36 cellular contexts compared by ENCODE assay signal in genomic region chr20:13232999-13233398, GRCh38. TPM values are rescaled to one million over a fixed set of nuclear protein-coding genes. Genes with fewer than 3 reads are reported as not detected.
"Had no signal": no experiment of that assay in that cellular context is flagged by ENCODE, and none has a peak within 500 bp of the region (broad histone marks: within the 10 kb centered on the region; RNA-seq: fewer than 3 reads in every experiment).

No MANE protein-coding gene starts in this region.

- H3K27ac ChIP-seq: ascending aorta, cardiac muscle cell, VCaP had no signal

- H3K4me1 ChIP-seq: ascending aorta had no signal

- H3K27ac Mint-ChIP-seq: activated CD4-positive, alpha-beta memory T cell treated with anti-CD3 and anti-CD28 coated beads, Interleukin-2, amount 10 ng/mL, durations not matched to agents 7 days and 5 days; activated CD4-positive, alpha-beta T cell treated with anti-CD3 and anti-CD28 coated beads for 36 hours; activated CD8-positive, alpha-beta memory T cell treated with anti-CD3 and anti-CD28 coated beads, Interleukin-2, amount 10 ng/mL, durations not matched to agents 7 days and 5 days; activated naive CD4-positive, alpha-beta T cell treated with anti-CD3 and anti-CD28 coated beads for 36 hours; activated naive CD4-positive, alpha-beta T cell treated with anti-CD3 and anti-CD28 coated beads, Interleukin-2, amount 50 U/mL, for 72 hours; activated T-cell treated with anti-CD3 and anti-CD28 coated beads, Interleukin-2, amount 50 U/mL, for 24 hours; activated T-helper 2 cell treated with anti-CD3 and anti-CD28 coated beads, Interferon-gamma antibody, Interleukin-2, Interleukin-4, amounts not matched to agents 10 μg/mL and 5 μg/mL and 100 μg/mL, durations not matched to agents 14 hours and 24 hours and 36 hours; brain; T-helper 2 cell treated with Interferon-gamma antibody and Interleukin-4, amounts not matched to agents 5 μg/mL and 100 μg/mL, for 36 hours had no signal

- H3K9me3 Mint-ChIP-seq: activated CD4-positive, alpha-beta memory T cell treated with anti-CD3 and anti-CD28 coated beads, Interleukin-2, amount 10 ng/mL, durations not matched to agents 7 days and 5 days; central memory CD8-positive, alpha-beta T cell; T-cell had no signal

- FAIRE-seq: bronchial epithelial cell, TTC549 had no signal

- H3K36me3 Mint-ChIP-seq: brain, T-cell had no signal

- H3K4me1 Mint-ChIP-seq: brain had no signal

- H3K4me3 ChIP-seq: ascending aorta, cardiac muscle cell had no signal

- H3K27me3 Mint-ChIP-seq: activated CD4-positive, alpha-beta T cell treated with anti-CD3 and anti-CD28 coated beads for 36 hours; activated CD4-positive, alpha-beta T cell treated with anti-CD3 and anti-CD28 coated beads, Interleukin-2, amount 10 ng/mL, durations not matched to agents 7 days and 5 days; activated T-cell treated with anti-CD3 and anti-CD28 coated beads, Interleukin-2, amount 50 U/mL, for 24 hours; T-cell had no signal

- ATAC-seq: activated CD4-positive, alpha-beta T cell treated with anti-CD3 and anti-CD28 coated beads for 36 hours; activated CD4-positive, CD25-positive, alpha-beta regulatory T cell treated with anti-CD3 and anti-CD28 coated beads, Interleukin-2, amount 50 U/mL, for 24 hours; activated CD8-positive, alpha-beta memory T cell treated with anti-CD3 and anti-CD28 coated beads, Interleukin-2, amount 10 ng/mL, durations not matched to agents 7 days and 5 days; activated CD8-positive, alpha-beta T cell treated with anti-CD3 and anti-CD28 coated beads, Interleukin-2, amount 10 ng/mL, durations not matched to agents 7 days and 5 days; activated naive CD4-positive, alpha-beta T cell treated with anti-CD3 and anti-CD28 coated beads, Interleukin-2, amount 50 U/mL, for 72 hours; T-cell had no signal

- H3K36me3 ChIP-seq: ascending aorta, cardiac muscle cell had no signal

- H3K4me3 Mint-ChIP-seq: activated CD4-positive, alpha-beta memory T cell treated with anti-CD3 and anti-CD28 coated beads, Interleukin-2, amount 10 ng/mL, durations not matched to agents 7 days and 5 days; activated CD4-positive, alpha-beta T cell treated with anti-CD3 and anti-CD28 coated beads for 36 hours; activated CD4-positive, alpha-beta T cell treated with anti-CD3 and anti-CD28 coated beads, Interleukin-2, amount 10 ng/mL, durations not matched to agents 7 days and 5 days; activated CD8-positive, alpha-beta memory T cell treated with anti-CD3 and anti-CD28 coated beads, Interleukin-2, amount 10 ng/mL, durations not matched to agents 7 days and 5 days; activated CD8-positive, alpha-beta T cell treated with anti-CD3 and anti-CD28 coated beads, Interleukin-2, amount 10 ng/mL, durations not matched to agents 7 days and 5 days; activated naive CD4-positive, alpha-beta T cell treated with anti-CD3 and anti-CD28 coated beads for 36 hours; activated T-cell treated with anti-CD3 and anti-CD28 coated beads, Interleukin-2, amount 50 U/mL, for 24 hours; brain; central memory CD8-positive, alpha-beta T cell; T-cell; T-helper 2 cell treated with Interferon-gamma antibody and Interleukin-4, amounts not matched to agents 5 μg/mL and 100 μg/mL, for 36 hours had no signal

- DNase-seq: activated CD4-positive, alpha-beta memory T cell treated with anti-CD3 and anti-CD28 coated beads, Interleukin-2, amount 10 ng/mL, durations not matched to agents 7 days and 5 days; activated CD4-positive, alpha-beta T cell treated with anti-CD3 and anti-CD28 coated beads for 1 hour; activated CD4-positive, alpha-beta T cell treated with anti-CD3 and anti-CD28 coated beads for 36 hours; activated CD4-positive, alpha-beta T cell treated with anti-CD3 and anti-CD28 coated beads for 48 hours; activated CD4-positive, alpha-beta T cell treated with anti-CD3 and anti-CD28 coated beads, Interleukin-2, amount 10 ng/mL, durations not matched to agents 7 days and 5 days; activated CD4-positive, alpha-beta T cell treated with anti-CD3 and anti-CD28 coated beads, Interleukin-2, amount 50 U/mL, for 48 hours; activated CD4-positive, CD25-positive, alpha-beta regulatory T cell; activated CD8-positive, alpha-beta memory T cell treated with anti-CD3 and anti-CD28 coated beads for 24 hours; activated CD8-positive, alpha-beta memory T cell treated with anti-CD3 and anti-CD28 coated beads, Interleukin-2, amount 10 ng/mL, durations not matched to agents 7 days and 5 days; activated CD8-positive, alpha-beta memory T cell treated with anti-CD3 and anti-CD28 coated beads, Interleukin-2, amount 50 U/mL, for 48 hours; activated CD8-positive, alpha-beta T cell treated with anti-CD3 and anti-CD28 coated beads, Interleukin-2, amount 10 ng/mL, durations not matched to agents 7 days and 5 days; activated effector memory CD4-positive, alpha-beta T cell treated with anti-CD3 and anti-CD28 coated beads, Interleukin-2, amount 50 U/mL, for 16 hours; activated gamma-delta T cell treated with Interleukin-2 at 50 U/mL for 16 hours; activated naive CD4-positive, alpha-beta T cell; activated naive CD4-positive, alpha-beta T cell treated with anti-CD3 and anti-CD28 coated beads for 36 hours; activated naive CD4-positive, alpha-beta T cell treated with anti-CD3 and anti-CD28 coated beads, Interleukin-2, amount 50 U/mL, for 16 hours; activated T-cell treated with anti-CD3 and anti-CD28 coated beads, Interleukin-2, amount 50 U/mL, for 24 hours; activated T-cell treated with anti-CD3 and anti-CD28 coated beads, Interleukin-2, amount 50 U/mL, for 48 hours; amygdala; anterior cingulate cortex; caudate nucleus; cerebellar nuclear complex; T-cell; T-helper 2 cell; T-helper 9 cell had no signal

- H3K27me3 ChIP-seq: ascending aorta, cardiac muscle cell had no signal

RNA-seq across cellular contexts. Expression of gene ISM1, which starts 11.9 kb away (rescaled TPM):
- total RNA-seq: activated CD4-positive, alpha-beta memory T cell treated with anti-CD3 and anti-CD28 coated beads, Interleukin-2, amount 10 ng/mL, durations not matched to agents 7 days and 5 days; bronchial epithelial cell had no signal
